Comparison of ENCODE assay signal across 8 cellular contexts in the genomic region with DNA sequence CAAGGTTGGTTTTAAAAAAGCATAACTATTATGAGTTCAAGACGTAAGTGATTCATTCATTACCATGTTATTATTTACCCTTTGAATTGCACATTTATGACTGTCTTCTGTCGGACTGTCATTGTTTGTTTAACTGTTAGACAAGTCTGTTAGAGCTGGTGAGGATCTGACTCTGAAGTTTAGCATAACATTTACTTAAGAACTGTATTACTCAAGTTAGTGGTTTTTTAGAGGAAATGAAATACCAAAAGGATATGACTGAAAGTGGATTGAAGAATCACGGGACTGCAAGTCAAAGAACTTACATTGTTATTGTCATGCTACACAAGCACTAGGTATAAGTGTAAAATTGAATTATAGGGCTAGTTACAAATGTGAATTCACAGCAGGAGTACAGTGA. TPM values are rescaled to one million over a fixed set of nuclear protein-coding genes. Genes with fewer than 3 reads are reported as not detected.
DNase-seq lines count a peak whose midpoint lies in the region; FAIRE-seq and TF ChIP-seq lines count a peak whose summit lies in the region.

No MANE protein-coding gene starts in this region.

- peak overlapping the region; percentile 92 for H3K27ac Mint-ChIP-seq in chondrocyte (ENCODE audit: unreplicated experiment)

- TF ChIP-seq CTCF in Loucy (conservative IDR thresholded peaks at IDR 0.05; ENCODE audit: low read length) = no peak
- TF ChIP-seq CTCF in chondrocyte (IDR thresholded peaks at IDR 0.05) = no peak

- no peaks in the 10 kb centered on the region for H3K27me3 ChIP-seq in GM23248 (replicated peaks; ENCODE audit: insufficient read depth)
- H3K27me3 ChIP-seq in Loucy (ENCODE audit: insufficient read depth, low read length, poor library complexity, severe bottlenecking) = no peaks in the 10 kb centered on the region
- H3K27me3 ChIP-seq in small intestine (ENCODE audit: control insufficient read depth in 2 of 2, insufficient read depth in 2 of 2, low read length in 2 of 2) = no peaks in the 10 kb centered on the region

- in situ Hi-C loops in GM23248 (cut with MboI) = no loop called here

- no peaks in the 10 kb centered on the region for H3K9me2 ChIP-seq in GM23248 (ENCODE audit: insufficient read depth)
- H3K9me2 ChIP-seq in Loucy (replicated peaks; ENCODE audit: low read depth, low read length) = no peaks in the 10 kb centered on the region

- H3K36me3 Mint-ChIP-seq in chondrocyte (ENCODE audit: low read depth) = no peaks in the 10 kb centered on the region

- H3K4me2 ChIP-seq in GM23248 (ENCODE audit: unreplicated experiment) = peak overlapping the region; percentile 94
- peak overlapping the region; percentile 88 for H3K4me2 ChIP-seq in Loucy (ENCODE audit: low read depth, low read length, poor library complexity, severe bottlenecking)

- DNase-seq in GM04504 (ENCODE audit: low read depth) (peak; percentile 40), GM23248 (peak; percentile 89), chondrocyte (ENCODE audit: low spot score) (no peak), small intestine (peak; percentile 16), NCI-H1694 (lab: John Stamatoyannopoulos, UW) (no peak), substantia nigra (lab: John Stamatoyannopoulos, UW) (no peak), NCI-H2196 treated with DMSO at 0.1 percent for 48 hours (lab: John Stamatoyannopoulos, UW; ENCODE audit: unreplicated experiment) (no peak)

- H3K4me1 ChIP-seq in GM23248 (ENCODE audit: insufficient read depth) (peaks cover 26% of the 10 kb centered on the region), Loucy (ENCODE audit: insufficient read depth, low read length, poor library complexity, severe bottlenecking) (peaks cover 70% of the 10 kb centered on the region), small intestine (ENCODE audit: control insufficient read depth in 2 of 2, insufficient read depth in 1 of 2, low read depth in 1 of 2, low read length in 1 of 2) (peaks cover 0 to 6% of the 10 kb centered on the region in 2 donors)

- FAIRE-seq in small intestine (lab: Jason Lieb, UNC) = no peak

- no peaks in the 10 kb centered on the region for H3K9me3 Mint-ChIP-seq in chondrocyte (ENCODE audit: low read depth)

- peaks cover 52% of the 10 kb centered on the region for H3K4me1 Mint-ChIP-seq in chondrocyte (ENCODE audit: low read depth)

- 0 to 2% methylated on average over 3 of the region's 3 CpGs for WGBS in GM23248 (ENCODE audit: low coverage in 1 of 2, low lambda C conversion rate in 2 of 2, missing lambda C conversion rate in 2 of 2), 2 experiments
- 37 to 47% (median 44%) methylated on average over 3 of the region's 3 CpGs for WGBS in small intestine, 3 donors

- H3K4me3 Mint-ChIP-seq in chondrocyte (ENCODE audit: unreplicated experiment) = no peak overlapping the region

- H3K4me3 ChIP-seq in GM23248 (peak overlapping the region; percentile 95), Loucy (ENCODE audit: low read length, poor library complexity, severe bottlenecking) (peak overlapping the region; percentile 83), small intestine (ENCODE audit: low read depth in 1 of 2, low read length in 2 of 2) (no peak overlapping the region)

- no peaks in the 10 kb centered on the region for H3K27me3 Mint-ChIP-seq in chondrocyte (ENCODE audit: low read depth)

- no peaks in the 10 kb centered on the region for H3K9me3 ChIP-seq in GM23248 (ENCODE audit: low read depth)
- H3K9me3 ChIP-seq in Loucy (ENCODE audit: insufficient read depth, low read depth, low read length) = no peaks in the 10 kb centered on the region
- H3K9me3 ChIP-seq in small intestine (ENCODE audit: control insufficient read depth, low read depth) = no peaks in the 10 kb centered on the region

- H2AFZ ChIP-seq in GM23248 = no peak overlapping the region
- no peak overlapping the region for H2AFZ ChIP-seq in Loucy (ENCODE audit: low read length)

- peak overlapping the region; percentile 95 for H3K27ac ChIP-seq in GM23248
- no peak overlapping the region for H3K27ac ChIP-seq in small intestine (ENCODE audit: low read depth in 1 of 2, low read length in 1 of 2)
- no peak overlapping the region for H3K27ac ChIP-seq in substantia nigra (ENCODE audit: low read depth, low read length, poor library complexity, severe bottlenecking)

- H3K9ac ChIP-seq in GM23248 = no peak overlapping the region
- peak overlapping the region; percentile 75 for H3K9ac ChIP-seq in Loucy (ENCODE audit: low read depth, low read length, poor library complexity, severe bottlenecking)

- H4K20me1 ChIP-seq in GM23248 (ENCODE audit: insufficient read depth) (peaks cover 34% of the 10 kb centered on the region), Loucy (ENCODE audit: insufficient read depth, low read length, poor library complexity, severe bottlenecking) (peaks cover 70% of the 10 kb centered on the region)

- H3F3A ChIP-seq in GM23248 (ENCODE audit: insufficient read depth) (peaks cover 25% of the 10 kb centered on the region), Loucy (ENCODE audit: low read depth) (no peaks in the 10 kb centered on the region)

- H3K79me2 ChIP-seq in GM23248 (ENCODE audit: insufficient read depth) (peaks cover 74% of the 10 kb centered on the region), Loucy (ENCODE audit: insufficient read depth, low read length) (peaks cover 94% of the 10 kb centered on the region)

- H3K36me3 ChIP-seq in GM23248 (ENCODE audit: low read depth) (no peaks in the 10 kb centered on the region), Loucy (ENCODE audit: insufficient read depth, low read length) (no peaks in the 10 kb centered on the region), small intestine (ENCODE audit: control insufficient read depth in 2 of 2, insufficient read depth in 2 of 2, low read length in 2 of 2) (no peaks in the 10 kb centered on the region)

RNA-seq across cellular contexts. Expression of a gene that starts 2.2 kb away (rescaled TPM):
- 11.5 and 17.4 TPM in 2 replicates for total RNA-seq in GM23248 (2014; rRNA removed; shearing (Covaris generic))
- polyA plus RNA-seq in GM23248 (2016; fragmentation: Nextera tagmentation; extraction: Ambion mirVana) = 26.3 and 27.8 TPM in 2 replicates
- 29.8 to 38.7 TPM (median 38.2 TPM) in 3 replicates for total RNA-seq in chondrocyte
- 1 to 10 TPM; 2.5 to 6.9 (median 2.7) TPM for polyA plus RNA-seq in small intestine

Comparison
In these comparisons a context has a peak if more than half of its experiments do, and no peak if none do; other contexts are left out.
1. DNase-seq: peak in GM04504 (single experiment), GM23248 (single experiment) and small intestine (single experiment); none in chondrocyte (single experiment), NCI-H1694 (single experiment), substantia nigra (0 of 49) and NCI-H2196 treated with DMSO at 0.1 percent for 48 hours (single experiment).
2. H3K4me3 ChIP-seq: peak in GM23248 (single experiment) and Loucy (single experiment); none in small intestine (0 of 2).